ENCODE assay signal across 9 cellular contexts in the genomic region with DNA sequence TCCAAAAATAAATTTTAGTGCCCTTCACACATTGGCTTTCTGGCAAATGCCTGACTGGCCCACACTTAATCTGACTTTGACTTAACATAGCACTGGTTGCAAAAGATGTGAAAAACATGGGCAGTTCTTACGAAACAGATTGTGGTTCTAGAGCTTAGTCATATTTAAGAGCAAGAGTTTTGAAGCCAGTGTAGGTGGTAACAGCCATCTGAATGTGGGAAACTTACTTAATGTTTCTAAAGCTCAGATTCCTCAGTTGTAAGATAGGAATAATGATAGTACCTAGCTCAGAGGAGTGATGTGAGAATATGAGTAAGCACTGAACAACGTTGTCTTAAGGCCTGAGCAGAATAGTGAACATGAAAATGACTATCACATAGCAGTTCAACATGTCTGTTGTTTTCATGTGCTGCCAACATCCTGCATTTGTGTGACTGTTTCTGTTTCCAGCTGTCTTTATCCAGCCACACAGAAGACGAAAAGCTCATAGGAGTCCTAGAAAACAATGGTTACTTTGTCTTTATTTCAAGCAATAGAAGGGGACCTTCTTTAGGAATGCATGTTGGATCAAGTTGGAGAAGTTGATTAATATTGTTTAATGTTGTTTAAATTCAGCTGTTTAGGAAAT.
A peak's percentile ranks its signal among the peaks of the same experiment; 100 is the strongest.
DNase-seq lines count a peak whose midpoint lies in the region; ATAC-seq, FAIRE-seq and TF ChIP-seq lines count a peak whose summit lies in the region.
"Had no signal": no experiment of that assay in that cellular context is flagged by ENCODE, and none has a peak within 500 bp of the region (broad histone marks: within the 10 kb centered on the region; RNA-seq: fewer than 3 reads in every experiment).

No MANE protein-coding gene starts in this region.

- no peak overlapping the region for H3K27ac ChIP-seq in gastroesophageal sphincter

- TF ChIP-seq POLR2A in gastroesophageal sphincter (IDR thresholded peaks at IDR 0.05), result no peak

- H3K4me1 Mint-ChIP-seq in activated naive CD4-positive, alpha-beta T cell treated with anti-CD3 and anti-CD28 coated beads for 36 hours (ENCODE audit: low read depth), result no peaks in the 10 kb centered on the region

- DNase-seq in AG08396 (ENCODE audit: low spot score) (peak; percentile 30), bronchial epithelial cell (ENCODE audit: low read depth) (peak; percentile 77), HuH-7 (ENCODE audit: low spot score) (no peak), NCI-H2227 (lab: John Stamatoyannopoulos, UW; ENCODE audit: unreplicated experiment) (no peak)
- DNase-seq in activated naive CD4-positive, alpha-beta T cell treated with anti-CD3 and anti-CD28 coated beads for 36 hours, result no peak

- intact Hi-C loops in activated naive CD4-positive, alpha-beta T cell treated with anti-CD3 and anti-CD28 coated beads for 36 hours (cut with micrococcal nuclease), result no loop called here

- H3K4me3 ChIP-seq in bronchial epithelial cell (ENCODE audit: low read depth, low read length) (no peak overlapping the region), gastroesophageal sphincter (no peak overlapping the region)

- no peak for FAIRE-seq in bronchial epithelial cell (lab: Jason Lieb, UNC)

- H3K36me3 ChIP-seq in bronchial epithelial cell (ENCODE audit: control insufficient read depth, insufficient read depth, low read length), result no peaks in the 10 kb centered on the region
- H3K36me3 ChIP-seq in gastroesophageal sphincter, result no peaks in the 10 kb centered on the region

- TF ChIP-seq CTCF in bronchial epithelial cell (IDR thresholded peaks at IDR 0.05; ENCODE audit: insufficient read depth, low read length, severe bottlenecking) (no peak), gastroesophageal sphincter (IDR thresholded peaks at IDR 0.05) (no peak)

- WGBS in gastroesophageal sphincter (ENCODE audit: low coverage in 1 of 2), 2 donors, result 59 to 60% methylated on average over 3 of the region's 3 CpGs

- CTCF ChIA-PET in activated naive CD4-positive, alpha-beta T cell treated with anti-CD3 and anti-CD28 coated beads for 36 hours (lab: Charles Lee), result no interaction called here

- H3K36me3 Mint-ChIP-seq in activated naive CD4-positive, alpha-beta T cell treated with anti-CD3 and anti-CD28 coated beads for 36 hours (ENCODE audit: low read depth), result no peaks in the 10 kb centered on the region

- H3K27ac Mint-ChIP-seq in activated naive CD4-positive, alpha-beta T cell treated with anti-CD3 and anti-CD28 coated beads for 36 hours, result no peak overlapping the region
- H3K27ac Mint-ChIP-seq: T-helper 1 cell treated with Interleukin-12 subunit alpha and Interleukin-12 subunit beta and Interleukin-4 antibody, amounts not matched to agents 30 μg/mL and 1 μg/mL, for 36 hours had no signal

- peak; percentile 84 for ATAC-seq in GM19467 (IDR thresholded peaks at IDR 0.05; ENCODE audit: unreplicated experiment)
- peak; percentile 98 for ATAC-seq in HG03378 (IDR thresholded peaks at IDR 0.05; ENCODE audit: unreplicated experiment)
- ATAC-seq in gastroesophageal sphincter, result no peak

- H3K27me3 Mint-ChIP-seq in activated naive CD4-positive, alpha-beta T cell treated with anti-CD3 and anti-CD28 coated beads for 36 hours (ENCODE audit: low read depth), result no peaks in the 10 kb centered on the region

- H3K9me3 Mint-ChIP-seq in activated naive CD4-positive, alpha-beta T cell treated with anti-CD3 and anti-CD28 coated beads for 36 hours, result peaks cover 2% of the 10 kb centered on the region
- H3K9me3 Mint-ChIP-seq: T-helper 1 cell treated with Interleukin-12 subunit alpha and Interleukin-12 subunit beta and Interleukin-4 antibody, amounts not matched to agents 30 μg/mL and 1 μg/mL, for 36 hours had no signal

- H3K9me3 ChIP-seq in gastroesophageal sphincter, result no peaks in the 10 kb centered on the region

- H3K4me3 Mint-ChIP-seq in activated naive CD4-positive, alpha-beta T cell treated with anti-CD3 and anti-CD28 coated beads for 36 hours, result no peak overlapping the region
- H3K4me3 Mint-ChIP-seq: T-helper 1 cell treated with Interleukin-12 subunit alpha and Interleukin-12 subunit beta and Interleukin-4 antibody, amounts not matched to agents 30 μg/mL and 1 μg/mL, for 36 hours had no signal

- H3K27me3 ChIP-seq in bronchial epithelial cell (ENCODE audit: control insufficient read depth, insufficient read depth, low read length) (no peaks in the 10 kb centered on the region), gastroesophageal sphincter (no peaks in the 10 kb centered on the region)

- no peak for TF ChIP-seq EP300 in gastroesophageal sphincter (IDR thresholded peaks at IDR 0.05)

- no peaks in the 10 kb centered on the region for H3K4me1 ChIP-seq in gastroesophageal sphincter

Comparison
In these comparisons a context has a peak if more than half of its experiments do, and no peak if none do; other contexts are left out.
1. DNase-seq: peak in AG08396 (single experiment) and bronchial epithelial cell (single experiment); none in HuH-7 (single experiment), activated naive CD4-positive, alpha-beta T cell treated with anti-CD3 and anti-CD28 coated beads for 36 hours (single experiment) and NCI-H2227 (single experiment).